In genomic region chr1:38586993-38587646, GRCh38 we compare ENCODE assay signal across 8 cellular contexts.
A peak's percentile ranks its signal among the peaks of the same experiment; 100 is the strongest.
DNase-seq lines count a peak whose midpoint lies in the region; TF ChIP-seq lines count a peak whose summit lies in the region.

No MANE protein-coding gene starts in this region.

- DNase-seq in GM12865 (ENCODE audit: low read depth): peak; percentile 68
- DNase-seq in NCI-H2029 (lab: John Stamatoyannopoulos, UW): peak; percentile 59
- peak; percentile 15 to 23 (median 18) for DNase-seq in activated CD8-positive, alpha-beta memory T cell treated with anti-CD3 and anti-CD28 coated beads for 48 hours (ENCODE audit: low read depth in 2 of 3, low spot score in 2 of 3)
- DNase-seq in esophagus squamous epithelium (lab: John Stamatoyannopoulos, UW): no peak
- no peak for DNase-seq in vagina (ENCODE audit: extremely low spot score in 2 of 2)
- DNase-seq in posterior vena cava (ENCODE audit: low spot score): no peak
- no peak for DNase-seq in DMS79 (lab: John Stamatoyannopoulos, UW)

- intact Hi-C loops in esophagus squamous epithelium (cut with DNase I): no loop called here
- intact Hi-C loops in vagina (cut with DNase I): no loop called here
- intact Hi-C loops in posterior vena cava (cut with DNase I): no loop called here

- peaks cover 5 to 28% (median 17%) of the 10 kb centered on the region in 3 donors for H3K4me1 ChIP-seq in esophagus squamous epithelium
- H3K4me1 ChIP-seq in neutrophil (ENCODE audit: control insufficient read depth in 1 of 2, insufficient read depth in 1 of 2, low read depth in 1 of 2, low read length in 1 of 2): peaks cover 0 to 4% of the 10 kb centered on the region in 2 experiments
- no peaks in the 10 kb centered on the region for H3K4me1 ChIP-seq in vagina

- H3K27me3 ChIP-seq in esophagus squamous epithelium: peaks cover 0 to 7% (median 0%) of the 10 kb centered on the region in 4 donors
- H3K27me3 ChIP-seq in neutrophil: peaks cover 29% of the 10 kb centered on the region
- H3K27me3 ChIP-seq in vagina: no peaks in the 10 kb centered on the region

- WGBS in esophagus squamous epithelium, 2 donors: 41 to 47% methylated on average over 3 to 8 of the region's 9 CpGs

- H3K9me3 ChIP-seq in esophagus squamous epithelium (peaks cover 0 to 8% (median 7%) of the 10 kb centered on the region in 3 donors), neutrophil (no peaks in the 10 kb centered on the region), vagina (no peaks in the 10 kb centered on the region)

- H3K36me3 ChIP-seq in esophagus squamous epithelium (no peaks in the 10 kb centered on the region), neutrophil (no peaks in the 10 kb centered on the region), vagina (no peaks in the 10 kb centered on the region)

- no peak for TF ChIP-seq POLR2A in esophagus squamous epithelium (IDR thresholded peaks at IDR 0.05)
- TF ChIP-seq POLR2A in vagina (IDR thresholded peaks at IDR 0.05): no peak

- H3K4me3 ChIP-seq in GM12865 (ENCODE audit: low read depth, low read length): no peak overlapping the region
- no peak overlapping the region for H3K4me3 ChIP-seq in esophagus squamous epithelium
- peak overlapping the region in 1 of 2 experiments; percentile 24 for H3K4me3 ChIP-seq in neutrophil (ENCODE audit: low read depth in 1 of 2, low read length in 1 of 2)
- H3K4me3 ChIP-seq in vagina: no peak overlapping the region

- peak; percentile 99 for TF ChIP-seq CTCF in GM12865 (IDR thresholded peaks at IDR 0.05; ENCODE audit: insufficient read depth, low read depth, low read length, missing control alignments)
- TF ChIP-seq CTCF in esophagus squamous epithelium (IDR thresholded peaks at IDR 0.05): peak; percentile 47 to 90 (median 76)
- peak; percentile 92 for TF ChIP-seq CTCF in neutrophil (IDR thresholded peaks at IDR 0.05)
- TF ChIP-seq CTCF in vagina (IDR thresholded peaks at IDR 0.05): peak in 2 of 3 experiments; percentile 17 to 36

- no peak overlapping the region for H3K27ac ChIP-seq in esophagus squamous epithelium
- no peak overlapping the region for H3K27ac ChIP-seq in neutrophil
- H3K27ac ChIP-seq in vagina: no peak overlapping the region

Comparison
In these comparisons a context has a peak if more than half of its experiments do, and no peak if none do; other contexts are left out.
1. DNase-seq: peak in GM12865 (single experiment), NCI-H2029 (single experiment) and activated CD8-positive, alpha-beta memory T cell treated with anti-CD3 and anti-CD28 coated beads for 48 hours (3 of 3); none in esophagus squamous epithelium (single experiment), vagina (0 of 2), posterior vena cava (single experiment) and DMS79 (single experiment).
2. CTCF ChIP-seq: peak in every context shown above with its lines; median percentile 99 in GM12865; 92 in neutrophil; 76 in esophagus squamous epithelium; 26 in vagina.